In the genomic region with DNA sequence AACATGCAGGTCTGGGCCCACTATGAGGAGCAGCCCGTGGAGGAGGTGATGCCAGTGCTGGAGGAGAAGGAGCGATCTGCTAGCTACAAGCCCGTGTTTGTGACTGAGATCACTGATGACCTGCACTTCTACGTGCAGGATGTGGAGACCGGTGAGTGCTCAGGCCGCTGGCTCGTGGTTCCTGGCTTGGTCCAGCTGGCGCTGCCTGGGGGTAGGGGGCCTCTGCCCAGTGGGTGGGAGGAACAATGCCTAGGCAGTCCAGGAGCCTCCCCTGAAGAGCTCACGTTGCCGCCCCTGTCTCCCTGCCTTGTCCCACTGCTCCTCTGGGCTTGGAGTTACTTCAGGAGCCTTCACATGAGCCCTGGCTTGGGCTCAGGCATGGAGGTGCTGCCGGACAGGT, we compare ENCODE assay signal across 38 cellular contexts. TPM values are rescaled to one million over a fixed set of nuclear protein-coding genes. Genes with fewer than 3 reads are reported as not detected.
"Had no signal": no experiment of that assay in that cellular context is flagged by ENCODE, and none has a peak within 500 bp of the region (broad histone marks: within the 10 kb centered on the region; RNA-seq: fewer than 3 reads in every experiment).

No MANE protein-coding gene starts in this region.

- H3K36me3 ChIP-seq: breast epithelium, MG63 had no signal

- H3K4me1 ChIP-seq: ascending aorta, breast epithelium, SJCRH30 had no signal

- ATAC-seq: activated CD8-positive, alpha-beta T cell treated with anti-CD3 and anti-CD28 coated beads for 36 hours; activated T-cell treated with anti-CD3 and anti-CD28 coated beads, Interleukin-2, amount 50 U/mL, for 72 hours; activated T-helper 17 cell treated with anti-CD3 and anti-CD28 coated beads, Interleukin-2, amount 50 U/mL, for 72 hours; body of pancreas; PC-3 had no signal

- DNase-seq: activated CD4-positive, alpha-beta T cell treated with anti-CD3 and anti-CD28 coated beads, Interleukin-2, amount 10 ng/mL, durations not matched to agents 24 days and 14 days; activated CD4-positive, alpha-beta T cell treated with anti-CD3 and anti-CD28 coated beads, Interleukin-2, amount 50 U/mL, for 4 hours; activated CD8-positive, alpha-beta T cell treated with anti-CD3 and anti-CD28 coated beads for 36 hours; activated gamma-delta T cell; activated naive CD4-positive, alpha-beta T cell treated with Interleukin-2 at 50 U/mL for 16 hours; activated naive CD8-positive, alpha-beta T cell treated with anti-CD3 and anti-CD28 coated beads, Interleukin-2, amount 10 ng/mL, durations not matched to agents 7 days and 5 days; activated T-cell treated with anti-CD3 and anti-CD28 coated beads, Interleukin-2, amount 50 U/mL, for 1 hour; activated T-cell treated with anti-CD3 and anti-CD28 coated beads, Interleukin-2, amount 50 U/mL, for 72 hours; amygdala; body of pancreas; caudate nucleus; cerebellar nuclear complex; Karpas-422; KBM-7; MG63; NCI-H1048; NCI-H1105 treated with DMSO at 0.1 percent for 48 hours; NCI-H1436; NCI-H1694 treated with DMSO at 0.1 percent for 48 hours; NCI-H2029; NCI-H345; NCI-H524 treated with DMSO at 0.1 percent for 48 hours; NCI-H748 treated with DMSO at 0.1 percent for 48 hours; NK-92 treated with Interleukin-12 subunit alpha and Interleukin-12 subunit beta, amount 100 ng/mL, for 24 hours; PC-3; SHP77; SJCRH30 had no signal

- H3K9me3 Mint-ChIP-seq: activated CD4-positive, alpha-beta T cell treated with anti-CD3 and anti-CD28 coated beads, Interleukin-2, amount 10 ng/mL, durations not matched to agents 24 days and 14 days; activated CD8-positive, alpha-beta T cell treated with anti-CD3 and anti-CD28 coated beads for 36 hours; activated naive CD4-positive, alpha-beta T cell treated with anti-CD3 and anti-CD28 coated beads, Interleukin-2, amount 50 U/mL, for 24 hours; activated naive CD8-positive, alpha-beta T cell treated with anti-CD3 and anti-CD28 coated beads, Interleukin-2, amount 10 ng/mL, durations not matched to agents 7 days and 5 days; activated T-cell treated with anti-CD3 and anti-CD28 coated beads, Interleukin-2, amount 50 U/mL, for 72 hours; activated T-helper 17 cell treated with anti-CD3 and anti-CD28 coated beads, Interleukin-2, amount 50 U/mL, for 72 hours; T-helper 2 cell treated with Interferon-gamma antibody and Interleukin-4, amounts not matched to agents 5 μg/mL and 100 μg/mL, for 36 hours had no signal

- H3K27ac ChIP-seq: ascending aorta, body of pancreas, breast epithelium, RWPE1, SJCRH30, SK-N-MC had no signal

- H3K27ac Mint-ChIP-seq: activated CD4-positive, alpha-beta T cell treated with anti-CD3 and anti-CD28 coated beads, Interleukin-2, amount 10 ng/mL, durations not matched to agents 24 days and 14 days; activated CD8-positive, alpha-beta T cell treated with anti-CD3 and anti-CD28 coated beads for 36 hours; activated naive CD4-positive, alpha-beta T cell treated with anti-CD3 and anti-CD28 coated beads, Interleukin-2, amount 50 U/mL, for 24 hours; activated naive CD8-positive, alpha-beta T cell treated with anti-CD3 and anti-CD28 coated beads, Interleukin-2, amount 10 ng/mL, durations not matched to agents 7 days and 5 days; activated T-cell treated with anti-CD3 and anti-CD28 coated beads, Interleukin-2, amount 50 U/mL, for 72 hours; activated T-helper 17 cell treated with anti-CD3 and anti-CD28 coated beads, Interleukin-2, amount 50 U/mL, for 72 hours; T-helper 2 cell treated with Interferon-gamma antibody and Interleukin-4, amounts not matched to agents 5 μg/mL and 100 μg/mL, for 36 hours had no signal

- H3K4me3 ChIP-seq: ascending aorta, body of pancreas, breast epithelium, MG63, SJCRH30, SK-N-MC had no signal

- H3K4me3 Mint-ChIP-seq: activated CD4-positive, alpha-beta T cell treated with anti-CD3 and anti-CD28 coated beads, Interleukin-2, amount 10 ng/mL, durations not matched to agents 24 days and 14 days; activated CD8-positive, alpha-beta T cell treated with anti-CD3 and anti-CD28 coated beads for 36 hours; activated naive CD4-positive, alpha-beta T cell treated with anti-CD3 and anti-CD28 coated beads, Interleukin-2, amount 50 U/mL, for 24 hours; activated naive CD8-positive, alpha-beta T cell treated with anti-CD3 and anti-CD28 coated beads, Interleukin-2, amount 10 ng/mL, durations not matched to agents 7 days and 5 days; activated T-cell treated with anti-CD3 and anti-CD28 coated beads, Interleukin-2, amount 50 U/mL, for 72 hours; activated T-helper 17 cell treated with anti-CD3 and anti-CD28 coated beads, Interleukin-2, amount 50 U/mL, for 72 hours; T-helper 2 cell treated with Interferon-gamma antibody and Interleukin-4, amounts not matched to agents 5 μg/mL and 100 μg/mL, for 36 hours had no signal

- H3K4me1 Mint-ChIP-seq: activated CD4-positive, alpha-beta T cell treated with anti-CD3 and anti-CD28 coated beads, Interleukin-2, amount 10 ng/mL, durations not matched to agents 24 days and 14 days; activated naive CD4-positive, alpha-beta T cell treated with anti-CD3 and anti-CD28 coated beads, Interleukin-2, amount 50 U/mL, for 24 hours; activated T-helper 17 cell treated with anti-CD3 and anti-CD28 coated beads, Interleukin-2, amount 50 U/mL, for 72 hours had no signal

- H3K27me3 ChIP-seq: ascending aorta, body of pancreas, breast epithelium, MG63, SJCRH30 had no signal

- H3K9me3 ChIP-seq: ascending aorta, body of pancreas, breast epithelium, MG63, SJCRH30 had no signal

- H3K27me3 Mint-ChIP-seq: activated CD4-positive, alpha-beta T cell treated with anti-CD3 and anti-CD28 coated beads, Interleukin-2, amount 10 ng/mL, durations not matched to agents 24 days and 14 days; activated CD8-positive, alpha-beta T cell treated with anti-CD3 and anti-CD28 coated beads for 36 hours; activated naive CD4-positive, alpha-beta T cell treated with anti-CD3 and anti-CD28 coated beads, Interleukin-2, amount 50 U/mL, for 24 hours; activated naive CD8-positive, alpha-beta T cell treated with anti-CD3 and anti-CD28 coated beads, Interleukin-2, amount 10 ng/mL, durations not matched to agents 7 days and 5 days; activated T-helper 17 cell treated with anti-CD3 and anti-CD28 coated beads, Interleukin-2, amount 50 U/mL, for 72 hours had no signal

- FAIRE-seq: RCC 7860, TTC549 had no signal

RNA-seq across cellular contexts. Expression of gene LRRC4, which starts 50.1 kb away (rescaled TPM):
- total RNA-seq: activated CD8-positive, alpha-beta T cell treated with anti-CD3 and anti-CD28 coated beads for 36 hours; NCI-H460; T-helper 1 cell treated with Interleukin-12 subunit alpha and Interleukin-12 subunit beta and Interleukin-4 antibody, amounts not matched to agents 30 ng/mL and 1 ng/mL, for 36 hours had no signal
